22 cellular contexts compared by ENCODE assay signal in the genomic region with DNA sequence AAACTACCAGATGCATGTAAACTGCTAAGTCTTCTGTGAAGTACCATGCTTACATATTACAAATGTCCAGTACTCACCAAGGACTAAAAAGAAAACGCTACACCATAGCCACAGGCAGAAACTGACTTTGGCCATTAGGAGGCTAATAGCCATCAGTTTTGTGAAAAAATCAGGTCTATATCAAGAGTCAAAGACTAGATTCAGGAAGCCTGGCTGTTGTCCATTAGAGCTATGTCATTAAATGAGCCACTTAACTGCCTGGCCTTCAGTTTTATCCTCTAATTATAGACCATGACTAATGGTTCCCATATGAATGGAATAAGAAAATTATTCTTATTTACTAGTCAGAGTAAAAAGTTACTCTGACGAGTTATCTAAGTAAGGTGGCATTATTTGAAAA.
A peak's percentile ranks its signal among the peaks of the same experiment; 100 is the strongest.
DNase-seq lines count a peak whose midpoint lies in the region; FAIRE-seq and TF ChIP-seq lines count a peak whose summit lies in the region.
"Had no signal": no experiment of that assay in that cellular context is flagged by ENCODE, and none has a peak within 500 bp of the region (broad histone marks: within the 10 kb centered on the region; RNA-seq: fewer than 3 reads in every experiment).

No MANE protein-coding gene starts in this region.

- H3K4me1 ChIP-seq in skeletal muscle tissue (ENCODE audit: control insufficient read depth in 3 of 3, insufficient read depth in 3 of 3, low read length in 3 of 3) = no peaks in the 10 kb centered on the region
- H3K4me1 ChIP-seq in breast epithelium = no peaks in the 10 kb centered on the region
- H3K4me1 ChIP-seq: ascending aorta, pancreas had no signal

- TF ChIP-seq POLR2A in breast epithelium (IDR thresholded peaks at IDR 0.05) = no peak

- H3K9me3 ChIP-seq in skeletal muscle tissue (ENCODE audit: control insufficient read depth in 3 of 3, low read length in 3 of 3) (no peaks in the 10 kb centered on the region), breast epithelium (no peaks in the 10 kb centered on the region)
- H3K9me3 ChIP-seq: ascending aorta, pancreas had no signal

- intact Hi-C loops in breast epithelium (cut with DNase I; ENCODE audit: low total_unique reads) = no loop called here

- H3K27ac ChIP-seq in skeletal muscle tissue (ENCODE audit: low read depth, low read length) (peak overlapping the region; percentile 20), breast epithelium (no peak overlapping the region)
- H3K27ac ChIP-seq: ascending aorta, pancreas had no signal

- peak; percentile 14 for DNase-seq in NCI-H748 (lab: John Stamatoyannopoulos, UW; ENCODE audit: unreplicated experiment)
- no peak for DNase-seq in NCI-H748 treated with DMSO at 0.1 percent for 48 hours (lab: John Stamatoyannopoulos, UW)
- DNase-seq in M059J (ENCODE audit: low read depth) = peak; percentile 49
- DNase-seq in dedifferentiated amniotic fluid mesenchymal stem cell (ENCODE audit: extremely low spot score) = peak; percentile 25
- no peak for DNase-seq in breast epithelium (ENCODE audit: low spot score in 2 of 2)
- DNase-seq in GM19239 (ENCODE audit: insufficient read length, low spot score) = no peak
- DNase-seq in iPS-NIHi7 (ENCODE audit: extremely low spot score) = no peak
- DNase-seq: ACHN; activated CD4-positive, CD25-positive, alpha-beta regulatory T cell; activated CD8-positive, alpha-beta memory T cell treated with anti-CD3 and anti-CD28 coated beads, Interleukin-2, amount 10 ng/mL, durations not matched to agents 7 days and 5 days; activated gamma-delta T cell; Calu3; erythroblast; hypothalamus; KBM-7; NCI-H1436; NCI-H524 treated with DMSO at 0.1 percent for 48 hours; pancreas; small intestine; trophoblast cell had no signal

- no peak for TF ChIP-seq CTCF in breast epithelium (IDR thresholded peaks at IDR 0.05)

- H3K36me3 ChIP-seq in skeletal muscle tissue (ENCODE audit: control insufficient read depth in 3 of 3, insufficient read depth in 3 of 3, low read length in 3 of 3) (peaks cover 9 to 36% (median 21%) of the 10 kb centered on the region in 3 donors), breast epithelium (peaks cover 12% of the 10 kb centered on the region)

- H3K4me3 ChIP-seq in skeletal muscle tissue (ENCODE audit: low read length in 3 of 3) (no peak overlapping the region), breast epithelium (no peak overlapping the region)
- H3K4me3 ChIP-seq: ascending aorta, pancreas had no signal

- no peak for FAIRE-seq in GM19239 (lab: Jason Lieb, UNC)

- no peaks in the 10 kb centered on the region for H3K27me3 ChIP-seq in skeletal muscle tissue (ENCODE audit: control insufficient read depth in 3 of 3, insufficient read depth in 3 of 3, low read length in 3 of 3)
- H3K27me3 ChIP-seq in breast epithelium = no peaks in the 10 kb centered on the region
- H3K27me3 ChIP-seq: ascending aorta, pancreas had no signal

- no peak overlapping the region for H3K9ac ChIP-seq in skeletal muscle tissue (ENCODE audit: low read depth in 1 of 3, low read length in 3 of 3)

Comparison
In these comparisons a context has a peak if more than half of its experiments do, and no peak if none do; other contexts are left out.
1. DNase-seq: peak in NCI-H748 (single experiment), M059J (single experiment) and dedifferentiated amniotic fluid mesenchymal stem cell (single experiment); none in NCI-H748 treated with DMSO at 0.1 percent for 48 hours (single experiment), breast epithelium (0 of 2), GM19239 (single experiment) and iPS-NIHi7 (single experiment).